In the genomic region with DNA sequence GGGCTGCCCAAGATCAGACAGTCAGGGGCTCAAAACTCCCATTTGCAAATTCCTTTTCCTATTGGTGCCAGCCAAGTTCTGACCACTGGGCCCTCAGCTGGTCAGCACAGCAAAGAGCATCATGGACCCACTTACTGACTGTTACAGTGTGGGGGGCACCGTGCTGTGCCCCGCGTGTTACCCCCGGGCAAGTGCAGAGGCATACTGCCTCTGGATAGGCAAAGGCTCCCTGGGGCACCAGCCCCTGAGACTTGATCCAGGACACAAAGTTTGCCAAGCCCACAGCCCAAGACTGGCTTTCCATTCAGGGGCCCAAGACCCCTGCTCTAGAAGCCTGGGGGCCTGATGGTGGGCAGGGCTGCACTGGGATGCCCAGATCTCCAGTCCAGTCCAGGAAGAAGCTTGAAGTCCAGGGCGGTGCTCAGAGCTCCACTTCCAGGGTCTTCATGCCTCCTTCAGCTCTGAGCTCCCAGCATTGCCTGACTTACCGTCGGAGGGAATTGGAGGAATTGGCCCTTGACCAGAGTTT, we compare ENCODE assay signal across 18 cellular contexts. TPM values are rescaled to one million over a fixed set of nuclear protein-coding genes. Genes with fewer than 3 reads are reported as not detected.
DNase-seq lines count a peak whose midpoint lies in the region; ATAC-seq, FAIRE-seq and TF ChIP-seq lines count a peak whose summit lies in the region.
"Had no signal": no experiment of that assay in that cellular context is flagged by ENCODE, and none has a peak within 500 bp of the region (broad histone marks: within the 10 kb centered on the region; RNA-seq: fewer than 3 reads in every experiment).

No MANE protein-coding gene starts in this region.

- TF ChIP-seq POLR2A in GM12892 (IDR thresholded peaks at IDR 0.05; ENCODE audit: low read depth, low read length) (no peak), spleen (IDR thresholded peaks at IDR 0.05) (no peak)

- H3K4me1 ChIP-seq in right cardiac atrium (ENCODE audit: control insufficient read depth, insufficient read depth, low read length) (no peaks in the 10 kb centered on the region), spleen (peaks cover 15 to 73% (median 49%) of the 10 kb centered on the region in 6 donors), mammary epithelial cell (ENCODE audit: insufficient read depth, low read length) (no peaks in the 10 kb centered on the region)
- H3K4me1 ChIP-seq: body of pancreas had no signal

- ATAC-seq in T-helper 17 cell (no peak), right cardiac atrium (no peak), HG02623 (IDR thresholded peaks at IDR 0.05; ENCODE audit: unreplicated experiment) (no peak), GM21737 (IDR thresholded peaks at IDR 0.05; ENCODE audit: unreplicated experiment) (no peak)
- ATAC-seq: body of pancreas, PC-3 had no signal

- H3K36me3 Mint-ChIP-seq in T-helper 17 cell (ENCODE audit: low read depth) = peaks cover 5% of the 10 kb centered on the region

- peaks cover 22% of the 10 kb centered on the region for H3K27me3 Mint-ChIP-seq in T-helper 17 cell

- H3K27ac ChIP-seq in right cardiac atrium (ENCODE audit: low read length) = peak overlapping the region; percentile 28
- H3K27ac ChIP-seq in spleen = peak overlapping the region in 5 of 8 donors; percentile 78 to 83 (median 81)
- H3K27ac ChIP-seq in mammary epithelial cell (ENCODE audit: insufficient read depth, low read depth, low read length) = no peak overlapping the region
- H3K27ac ChIP-seq: epithelial cell of prostate, SK-N-MC had no signal

- H2AFZ ChIP-seq in mammary epithelial cell (ENCODE audit: low read depth, low read length) = no peak overlapping the region

- H3K36me3 ChIP-seq in spleen (peaks cover 0 to 44% (median 12%) of the 10 kb centered on the region in 6 donors), mammary epithelial cell (ENCODE audit: insufficient read depth, low read length) (no peaks in the 10 kb centered on the region)

- H3K4me3 ChIP-seq in right cardiac atrium (ENCODE audit: low read length) (no peak overlapping the region), spleen (no peak overlapping the region), mammary epithelial cell (replicated peaks in 1 of 3; ENCODE audit: insufficient read depth in 1 of 3, low read depth in 2 of 3, low read length in 3 of 3) (no peak overlapping the region)
- H3K4me3 ChIP-seq: body of pancreas, SK-N-MC had no signal

- 84% methylated on average over 7 of the region's 7 CpGs for WGBS in right cardiac atrium
- 67 to 91% (median 90%) methylated on average over 6 to 7 of the region's 7 CpGs for WGBS in spleen, 5 donors
- WGBS in mammary epithelial cell (ENCODE audit: low coverage, missing lambda C conversion rate) = 71% methylated on average over 7 of the region's 7 CpGs

- no peak overlapping the region for H3K27ac Mint-ChIP-seq in T-helper 17 cell

- dilution Hi-C loops in mammary epithelial cell (cut with HindIII; ENCODE audit: low sequenced_read_pairs) = no loop called here

- no peaks in the 10 kb centered on the region for H3K27me3 ChIP-seq in right cardiac atrium (ENCODE audit: control insufficient read depth, insufficient read depth)
- peaks cover 0 to 20% (median 0%) of the 10 kb centered on the region in 7 donors for H3K27me3 ChIP-seq in spleen (replicated peaks in 1 of 7)
- peaks cover 3% of the 10 kb centered on the region for H3K27me3 ChIP-seq in mammary epithelial cell (ENCODE audit: insufficient read depth, low read length)
- H3K27me3 ChIP-seq: body of pancreas had no signal

- no peak overlapping the region for H3K9ac ChIP-seq in mammary epithelial cell (ENCODE audit: insufficient read depth, low read length)

- DNase-seq in GM12892 (ENCODE audit: insufficient read length) (peak; percentile 5), T-helper 17 cell (peak in 1 of 3 donors; percentile 4), right cardiac atrium (peak in 1 of 3 donors; percentile 48), spleen (peak; percentile 41), mammary epithelial cell (no peak)
- DNase-seq: activated naive CD4-positive, alpha-beta T cell treated with anti-CD3 and anti-CD28 coated beads, Interleukin-2, amount 50 U/mL, for 16 hours; foreskin melanocyte; NCI-H1436 treated with DMSO at 0.1 percent for 48 hours; NCI-H2171 treated with DMSO at 0.1 percent for 48 hours; NCI-H774; PC-3; stimulated activated CD4-positive, alpha-beta T cell treated with anti-CD3 and anti-CD28 coated beads, Interleukin-2, amount 100 ng/mL, for 48 hours had no signal

- TF ChIP-seq CTCF in spleen (IDR thresholded peaks at IDR 0.05 in 8 of 11, conservative IDR thresholded peaks at IDR 0.05 in 3 of 11) (no peak), mammary epithelial cell (conservative IDR thresholded peaks at IDR 0.05 in 1 of 2, IDR thresholded peaks at IDR 0.05 in 1 of 2; ENCODE audit: extremely low read depth in 1 of 2, insufficient read depth in 1 of 2, low read depth in 1 of 2, low read length in 2 of 2) (no peak)

- H3K4me1 Mint-ChIP-seq in T-helper 17 cell = peaks cover 35% of the 10 kb centered on the region

- H3K4me3 Mint-ChIP-seq in T-helper 17 cell = peak overlapping the region; percentile 66

- in situ Hi-C loops in mammary epithelial cell (cut with MboI; ENCODE audit: low sequenced_read_pairs in 2 of 2) = no loop called here

- H3K4me2 ChIP-seq in mammary epithelial cell (ENCODE audit: insufficient read depth, low read depth, low read length) = no peak overlapping the region

- CTCF ChIA-PET in mammary epithelial cell (lab: Charles Lee; ENCODE audit: low non-redundant PET) = no interaction called here

- BruUV-seq in mammary epithelial cell (replicated peaks; lab: Mats Ljungman, UMichigan) = no TSS peak

- no peaks in the 10 kb centered on the region for H3K9me3 ChIP-seq in T-helper 17 cell (ENCODE audit: control insufficient read depth, low read length, poor library complexity, severe bottlenecking)
- H3K9me3 ChIP-seq in right cardiac atrium (ENCODE audit: control insufficient read depth, low read length) = no peaks in the 10 kb centered on the region
- H3K9me3 ChIP-seq in spleen = no peaks in the 10 kb centered on the region
- no peaks in the 10 kb centered on the region for H3K9me3 ChIP-seq in mammary epithelial cell (replicated peaks; ENCODE audit: insufficient read depth, low read length)
- H3K9me3 ChIP-seq: body of pancreas had no signal

- FAIRE-seq in GM12892 (lab: Jason Lieb, UNC) = no peak

- H3K79me2 ChIP-seq in mammary epithelial cell (ENCODE audit: insufficient read depth, low read length) = no peaks in the 10 kb centered on the region

- intact Hi-C loops in right cardiac atrium (cut with DNase I) = no loop called here
- intact Hi-C loops in spleen (cut with DNase I; ENCODE audit: low total_unique reads) = no loop called here
- intact Hi-C loops in mammary epithelial cell (cut with micrococcal nuclease) = no loop called here

- H4K20me1 ChIP-seq in mammary epithelial cell (ENCODE audit: insufficient read depth, low read length) = no peaks in the 10 kb centered on the region

RNA-seq across cellular contexts. Expression of gene LRRC32, which starts 6.6 kb away (rescaled TPM):
- polyA plus RNA-seq in GM12892 (2012; ENCODE audit: missing spikeins) = 5.1 TPM
- total RNA-seq in T-helper 17 cell = 10 to 100 TPM in 1 of 2 donors, 1 to 10 TPM in 1; 3.2 to 11.5 TPM
- 10 to 100 TPM; 27.7 to 49.9 (median 44.9) TPM for total RNA-seq in right cardiac atrium
- 72.1 TPM for polyA plus RNA-seq in right cardiac atrium
- total RNA-seq in spleen = 100 to 1,000 TPM in 3 of 7 donors, 10 to 100 TPM in 4; 44.1 to 214 (median 90.3) TPM
- 10 to 100 TPM; 25.9 to 29.5 (median 29.4) TPM for polyA plus RNA-seq in spleen
- under 1 TPM in 1 of 2 donors, not detected in 1; under 0.01 TPM for total RNA-seq in mammary epithelial cell
- not detected for polyA plus RNA-seq in mammary epithelial cell
- not detected for polyA minus RNA-seq in mammary epithelial cell
- total RNA-seq: MCF 10A, PC-3 had no signal

Comparison
In these comparisons a context has a peak if more than half of its experiments do, and no peak if none do; other contexts are left out.
1. RNA of gene LRRC32, which starts 6.6 kb away (total RNA-seq): 44.1 to 214 TPM in spleen, 27.7 to 49.9 TPM in right cardiac atrium and 3.2 to 11.5 TPM in T-helper 17 cell; under 0.01 TPM in mammary epithelial cell; every median in the first group is over 4 times any median in the second.